ENCODE assay signal across 21 cellular contexts in the genomic region with DNA sequence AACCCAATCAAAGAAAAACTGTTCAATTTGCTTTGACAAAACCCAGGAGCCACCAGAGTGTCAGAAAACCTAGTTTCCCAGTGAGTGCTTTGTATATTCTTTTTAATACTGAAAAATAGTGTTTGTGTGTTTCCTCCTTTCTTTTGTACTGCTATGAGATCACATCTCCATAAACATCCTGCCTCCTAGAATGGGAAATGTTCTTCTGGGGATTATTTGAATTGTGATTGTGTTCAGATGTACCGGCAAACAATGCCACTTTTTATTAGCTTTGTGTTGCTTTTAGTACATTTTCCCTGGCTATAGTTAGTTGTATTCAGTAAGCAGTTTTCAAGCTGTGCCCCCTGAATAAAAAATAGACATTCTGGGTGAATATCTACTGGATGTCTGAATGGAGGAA.
DNase-seq lines count a peak whose midpoint lies in the region; ATAC-seq and TF ChIP-seq lines count a peak whose summit lies in the region.
"Had no signal": no experiment of that assay in that cellular context is flagged by ENCODE, and none has a peak within 500 bp of the region (broad histone marks: within the 10 kb centered on the region; RNA-seq: fewer than 3 reads in every experiment).

No MANE protein-coding gene starts in this region.

- H3K27me3 ChIP-seq in left ventricle myocardium inferior (ENCODE audit: low read depth) (no peaks in the 10 kb centered on the region), dorsolateral prefrontal cortex (peaks cover 0 to 4% (median 0%) of the 10 kb centered on the region in 45 donors), colonic mucosa (no peaks in the 10 kb centered on the region)
- H3K27me3 ChIP-seq: BLaER1 treated with 17β-estradiol and CSF1 and Interleukin-3, amounts not matched to agents 10 nM and 100 nM had no signal

- H3K4me3 ChIP-seq in left ventricle myocardium inferior (no peak overlapping the region), dorsolateral prefrontal cortex (peak overlapping the region in 2 of 59 donors; percentile 1 to 22), colonic mucosa (no peak overlapping the region)
- H3K4me3 ChIP-seq: A549; BLaER1 treated with 17β-estradiol and CSF1 and Interleukin-3, amounts not matched to agents 10 nM and 100 nM; GM12878; K562; PC-9 had no signal

- H3K9me3 ChIP-seq in left ventricle myocardium inferior (replicated peaks) (peaks cover 5% of the 10 kb centered on the region), colonic mucosa (no peaks in the 10 kb centered on the region)

- ATAC-seq in Right ventricle myocardium inferior = no peak
- ATAC-seq in HG02610 (IDR thresholded peaks at IDR 0.05; ENCODE audit: unreplicated experiment) = no peak
- ATAC-seq: A549, GM12878, K562 had no signal

- H3K27ac ChIP-seq in left ventricle myocardium inferior (replicated peaks) = peak overlapping the region; percentile 78
- peak overlapping the region in 58 of 59 donors; percentile 19 to 91 (median 76) for H3K27ac ChIP-seq in dorsolateral prefrontal cortex
- no peak overlapping the region for H3K27ac ChIP-seq in colonic mucosa
- H3K27ac ChIP-seq: A549; BLaER1 treated with 17β-estradiol and CSF1 and Interleukin-3, amounts not matched to agents 10 nM and 100 nM; PC-9 had no signal

- no peak for TF ChIP-seq CTCF in left ventricle myocardium inferior (IDR thresholded peaks at IDR 0.05; ENCODE audit: borderline replicate concordance)
- TF ChIP-seq CTCF in dorsolateral prefrontal cortex (IDR thresholded peaks at IDR 0.05 in 54 of 56, conservative IDR thresholded peaks at IDR 0.05 in 2 of 56; ENCODE audit: low read depth in 1 of 56, partially characterized antibody in 56 of 56) = no peak
- TF ChIP-seq CTCF in colonic mucosa (IDR thresholded peaks at IDR 0.05) = no peak

- H3K36me3 ChIP-seq in left ventricle myocardium inferior = no peaks in the 10 kb centered on the region
- no peaks in the 10 kb centered on the region for H3K36me3 ChIP-seq in colonic mucosa
- H3K36me3 ChIP-seq: BLaER1 treated with 17β-estradiol and CSF1 and Interleukin-3, amounts not matched to agents 10 nM and 100 nM had no signal

- DNase-seq in left ventricle myocardium inferior = no peak
- no peak for DNase-seq in Right ventricle myocardium inferior (ENCODE audit: missing footprints)
- no peak for DNase-seq in dorsolateral prefrontal cortex
- peak; percentile 60 to 67 for DNase-seq in lung microvascular endothelial cell (ENCODE audit: low read depth in 2 of 2)
- DNase-seq in superior temporal gyrus (ENCODE audit: extremely low spot score) = peak; percentile 58
- no peak for DNase-seq in COLO668 (lab: John Stamatoyannopoulos, UW; ENCODE audit: unreplicated experiment)
- DNase-seq in colonic mucosa = no peak
- DNase-seq: DMS 273 treated with DMSO at 0.1 percent for 48 hours, GDM1, GOT3, MV-4-11, NCI-H1417, NCI-H2029, NCI-H510A, NCI-H774, PC-9 had no signal

- peaks cover 36% of the 10 kb centered on the region for H3K4me1 ChIP-seq in left ventricle myocardium inferior
- H3K4me1 ChIP-seq in colonic mucosa = no peaks in the 10 kb centered on the region
- H3K4me1 ChIP-seq: BLaER1 treated with 17β-estradiol and CSF1 and Interleukin-3, amounts not matched to agents 10 nM and 100 nM had no signal

- intact Hi-C loops in left ventricle myocardium inferior (cut with micrococcal nuclease) = no loop called here
- intact Hi-C loops in Right ventricle myocardium inferior (cut with DNase I) = no loop called here
- intact Hi-C loops in dorsolateral prefrontal cortex (cut with DNase I) = no loop called here
- intact Hi-C loops in colonic mucosa (cut with DNase I) = no loop called here

- no peak overlapping the region for H3K9ac ChIP-seq in colonic mucosa (ENCODE audit: low read depth in 2 of 2, low read length in 2 of 2)
- H3K9ac ChIP-seq: BLaER1 treated with 17β-estradiol and CSF1 and Interleukin-3, amounts not matched to agents 10 nM and 100 nM had no signal

Comparison
In these comparisons a context has a peak if more than half of its experiments do, and no peak if none do; other contexts are left out.
1. DNase-seq: peak in lung microvascular endothelial cell (2 of 2) and superior temporal gyrus (single experiment); none in left ventricle myocardium inferior (single experiment), Right ventricle myocardium inferior (single experiment), dorsolateral prefrontal cortex (0 of 10), COLO668 (single experiment) and colonic mucosa (single experiment).